Comparison of ENCODE assay signal across 15 cellular contexts in genomic region chr18:12921178-12921577, GRCh38. TPM values are rescaled to one million over a fixed set of nuclear protein-coding genes. Genes with fewer than 3 reads are reported as not detected.
DNase-seq lines count a peak whose midpoint lies in the region; ATAC-seq and TF ChIP-seq lines count a peak whose summit lies in the region.
"Had no signal": no experiment of that assay in that cellular context is flagged by ENCODE, and none has a peak within 500 bp of the region (broad histone marks: within the 10 kb centered on the region; RNA-seq: fewer than 3 reads in every experiment).

No MANE protein-coding gene starts in this region.

- H3K4me3 ChIP-seq in GM23338, result no peak overlapping the region
- H3K4me3 ChIP-seq: Peyer's patch had no signal

- no peak overlapping the region for H3K27ac Mint-ChIP-seq in GM23338
- H3K27ac Mint-ChIP-seq in activated CD8-positive, alpha-beta T cell treated with anti-CD3 and anti-CD28 coated beads for 36 hours, result peak overlapping the region; percentile 32
- H3K27ac Mint-ChIP-seq: dendritic cell treated with granulocyte-macrophage colony-stimulating factor and Interleukin-4, amounts not matched to agents 40 ng/mL and 50 ng/mL, for 4 days; nephron progenitor cell; stimulated activated naive CD8-positive, alpha-beta T cell treated with anti-CD3 and anti-CD28 coated beads, Interleukin-15, Interleukin-2, amounts not matched to agents 100 ng/mL and 50 ng/mL, for 24 hours had no signal

- CTCF ChIA-PET in activated CD8-positive, alpha-beta T cell treated with anti-CD3 and anti-CD28 coated beads for 36 hours (lab: Charles Lee), result interaction anchor here (0.8 to 2.4 kb wide), 9 partner anchors 11 to 177 kb away, joined by 3 to 8 read pairs (median 4); no protein-coding TSS in a partner anchor

- no peak for ATAC-seq in GM23338
- ATAC-seq in activated CD8-positive, alpha-beta T cell treated with anti-CD3 and anti-CD28 coated beads for 36 hours, result peak; percentile 99
- no peak for ATAC-seq in omental fat pad (ENCODE audit: low FRiP score)

- H3K36me3 ChIP-seq in GM23338 (ENCODE audit: insufficient read depth), result no peaks in the 10 kb centered on the region
- H3K36me3 ChIP-seq: Peyer's patch had no signal

- no peaks in the 10 kb centered on the region for H3K4me1 ChIP-seq in GM23338 (ENCODE audit: insufficient read depth)
- H3K4me1 ChIP-seq: Peyer's patch had no signal

- H3K27me3 Mint-ChIP-seq in GM23338 (ENCODE audit: insufficient read depth, low read depth, poor library complexity), result no peaks in the 10 kb centered on the region
- H3K27me3 Mint-ChIP-seq in activated CD8-positive, alpha-beta T cell treated with anti-CD3 and anti-CD28 coated beads for 36 hours, result no peaks in the 10 kb centered on the region
- H3K27me3 Mint-ChIP-seq: dendritic cell treated with granulocyte-macrophage colony-stimulating factor and Interleukin-4, amounts not matched to agents 40 ng/mL and 50 ng/mL, for 4 days had no signal

- H2AFZ ChIP-seq in GM23338, result peak overlapping the region; percentile 72; the same call in 1 of the 2 replicates

- H3F3A ChIP-seq in GM23338 (replicated peaks; ENCODE audit: low read depth), result no peaks in the 10 kb centered on the region

- DNase-seq in activated gamma-delta T cell treated with Interleukin-2 at 50 U/mL for 16 hours (peak; percentile 39), activated gamma-delta T cell (lab: John Stamatoyannopoulos, UW) (no peak), GM23338 (ENCODE audit: low spot score) (no peak), MV-4-11 (lab: John Stamatoyannopoulos, UW) (no peak), NCI-H2081 treated with DMSO at 0.1 percent for 48 hours (lab: John Stamatoyannopoulos, UW) (no peak), omental fat pad (ENCODE audit: low spot score) (no peak)
- peak; percentile 70 for DNase-seq in activated CD8-positive, alpha-beta T cell treated with anti-CD3 and anti-CD28 coated beads for 36 hours
- DNase-seq in stimulated activated CD8-positive, alpha-beta memory T cell treated with anti-CD3 and anti-CD28 coated beads, Interleukin-4, amount 100 ng/mL, for 48 hours, result peak; percentile 37
- DNase-seq: EL, kidney glomerular epithelial cell, NCI-H187 treated with DMSO at 0.1 percent for 48 hours, nephron progenitor cell, Peyer's patch had no signal

- H3K27ac ChIP-seq in GM23338 (ENCODE audit: low read depth), result no peak overlapping the region

- no peaks in the 10 kb centered on the region for H3K27me3 ChIP-seq in GM23338 (ENCODE audit: insufficient read depth)
- H3K27me3 ChIP-seq: Peyer's patch had no signal

- no peak overlapping the region for H3K4me2 ChIP-seq in GM23338

- no peaks in the 10 kb centered on the region for H3K9me2 ChIP-seq in GM23338 (ENCODE audit: insufficient read depth)

- no peak overlapping the region for H3K4me3 Mint-ChIP-seq in GM23338
- peak overlapping the region; percentile 20 for H3K4me3 Mint-ChIP-seq in activated CD8-positive, alpha-beta T cell treated with anti-CD3 and anti-CD28 coated beads for 36 hours
- H3K4me3 Mint-ChIP-seq: dendritic cell treated with granulocyte-macrophage colony-stimulating factor and Interleukin-4, amounts not matched to agents 40 ng/mL and 50 ng/mL, for 4 days; nephron progenitor cell; stimulated activated naive CD8-positive, alpha-beta T cell treated with anti-CD3 and anti-CD28 coated beads, Interleukin-15, Interleukin-2, amounts not matched to agents 100 ng/mL and 50 ng/mL, for 24 hours had no signal

- H3K36me3 Mint-ChIP-seq in GM23338 (ENCODE audit: low read depth), result no peaks in the 10 kb centered on the region
- no peaks in the 10 kb centered on the region for H3K36me3 Mint-ChIP-seq in activated CD8-positive, alpha-beta T cell treated with anti-CD3 and anti-CD28 coated beads for 36 hours (ENCODE audit: low read depth)

- POLR2A ChIA-PET in activated CD8-positive, alpha-beta T cell treated with anti-CD3 and anti-CD28 coated beads for 36 hours (lab: Charles Lee), result interaction anchor here (0.7 to 3.0 kb wide), 3 partner anchors 10 to 333 kb away, joined by 4 to 12 read pairs (median 10); partner anchors contain the start of gene PTPN2

- intact Hi-C loops in activated CD8-positive, alpha-beta T cell treated with anti-CD3 and anti-CD28 coated beads for 36 hours (cut with micrococcal nuclease), result no loop called here

- H3K79me2 ChIP-seq in GM23338 (replicated peaks; ENCODE audit: insufficient read depth), result no peaks in the 10 kb centered on the region

- no peaks in the 10 kb centered on the region for H3K9me3 Mint-ChIP-seq in GM23338
- no peaks in the 10 kb centered on the region for H3K9me3 Mint-ChIP-seq in activated CD8-positive, alpha-beta T cell treated with anti-CD3 and anti-CD28 coated beads for 36 hours
- H3K9me3 Mint-ChIP-seq: dendritic cell treated with granulocyte-macrophage colony-stimulating factor and Interleukin-4, amounts not matched to agents 40 ng/mL and 50 ng/mL, for 4 days; nephron progenitor cell; stimulated activated naive CD8-positive, alpha-beta T cell treated with anti-CD3 and anti-CD28 coated beads, Interleukin-15, Interleukin-2, amounts not matched to agents 100 ng/mL and 50 ng/mL, for 24 hours had no signal

- H3K4me1 Mint-ChIP-seq in GM23338, result no peaks in the 10 kb centered on the region
- peaks cover 12% of the 10 kb centered on the region for H3K4me1 Mint-ChIP-seq in activated CD8-positive, alpha-beta T cell treated with anti-CD3 and anti-CD28 coated beads for 36 hours (ENCODE audit: low read depth)
- H3K4me1 Mint-ChIP-seq: nephron progenitor cell had no signal

- TF ChIP-seq CTCF in GM23338 (conservative IDR thresholded peaks at IDR 0.05; ENCODE audit: low read depth in 2 of 2) (no peak), omental fat pad (IDR thresholded peaks at IDR 0.05) (no peak)
- no peak for TF ChIP-seq CTCF in activated CD8-positive, alpha-beta T cell treated with anti-CD3 and anti-CD28 coated beads for 36 hours (IDR thresholded peaks at IDR 0.05)

- H4K20me1 ChIP-seq in GM23338 (replicated peaks; ENCODE audit: insufficient read depth), result no peaks in the 10 kb centered on the region

TF ChIP-seq in GM23338, 12 proteins besides CTCF, POLR2A, EP300 and RAD21 (continues in another document):
- TF ChIP-seq EZH2phosphoT487 (IDR thresholded peaks at IDR 0.05; ENCODE audit: unreplicated experiment) (no peak), NANOG (IDR thresholded peaks at IDR 0.05; ENCODE audit: borderline replicate concordance) (no peak), ZNF114 (CRISPR knock-in tag; IDR thresholded peaks at IDR 0.05) (no peak)

RNA-seq across cellular contexts. Expression of gene SEH1L, which starts 26.6 kb away (rescaled TPM):
- total RNA-seq in GM23338 (2014; rRNA removed; shearing (Covaris generic)), result 72.0 and 95.0 TPM in 2 replicates
- 40.9 and 46.9 TPM in 2 replicates for polyA plus RNA-seq in GM23338 (2016; fragmentation: Nextera tagmentation; extraction: Ambion mirVana)
- total RNA-seq in activated CD8-positive, alpha-beta T cell treated with anti-CD3 and anti-CD28 coated beads for 36 hours, result 100 to 1,000 TPM; 105 to 110 TPM
- total RNA-seq in omental fat pad, result 100 to 1,000 TPM in 1 of 4 donors, 10 to 100 TPM in 3; 28.4 to 102 (median 48.6) TPM

RNA-seq across cellular contexts. Expression of gene PTPN2, which starts 37.1 kb away (rescaled TPM):
- 49.9 and 57.5 TPM in 2 replicates for total RNA-seq in GM23338 (2014; rRNA removed; shearing (Covaris generic))
- polyA plus RNA-seq in GM23338 (2016; fragmentation: Nextera tagmentation; extraction: Ambion mirVana), result 52.4 and 65.5 TPM in 2 replicates
- total RNA-seq in activated CD8-positive, alpha-beta T cell treated with anti-CD3 and anti-CD28 coated beads for 36 hours, result 10 to 100 TPM; 50.8 to 55.8 TPM
- total RNA-seq in omental fat pad, result 10 to 100 TPM; 27.2 to 97.9 (median 39.9) TPM

Comparison
In these comparisons a context has a peak if more than half of its experiments do, and no peak if none do; other contexts are left out.
1. DNase-seq: peak in activated gamma-delta T cell treated with Interleukin-2 at 50 U/mL for 16 hours (single experiment), activated CD8-positive, alpha-beta T cell treated with anti-CD3 and anti-CD28 coated beads for 36 hours (single experiment) and stimulated activated CD8-positive, alpha-beta memory T cell treated with anti-CD3 and anti-CD28 coated beads, Interleukin-4, amount 100 ng/mL, for 48 hours (single experiment); none in activated gamma-delta T cell (single experiment), GM23338 (single experiment), MV-4-11 (single experiment), NCI-H2081 treated with DMSO at 0.1 percent for 48 hours (single experiment) and omental fat pad (single experiment).